Comparison of ENCODE assay signal across 34 cellular contexts in genomic region chr1:200787896-200788387, GRCh38.
"Had no signal": no experiment of that assay in that cellular context is flagged by ENCODE, and none has a peak within 500 bp of the region (broad histone marks: within the 10 kb centered on the region; RNA-seq: fewer than 3 reads in every experiment).

No MANE protein-coding gene starts in this region.

- H3K4me3 ChIP-seq: MG63 had no signal

- DNase-seq: Karpas-422, Kasumi-1, MG63, MM.1S, MV-4-11, NCI-H1048, NCI-H1092, NCI-H1092 treated with DMSO at 0.1 percent for 48 hours, NCI-H1105, NCI-H1105 treated with DMSO at 0.1 percent for 48 hours, NCI-H1417, NCI-H1417 treated with DMSO at 0.1 percent for 48 hours, NCI-H1436, NCI-H1436 treated with DMSO at 0.1 percent for 48 hours, NCI-H146, NCI-H1694, NCI-H1694 treated with DMSO at 0.1 percent for 48 hours, NCI-H187, NCI-H187 treated with DMSO at 0.1 percent for 48 hours, NCI-H1930, NCI-H2029, NCI-H2029 treated with DMSO at 0.1 percent for 48 hours, NCI-H2081, NCI-H2081 treated with DMSO at 0.1 percent for 48 hours, NCI-H2107, NCI-H2171, NCI-H2171 treated with DMSO at 0.1 percent for 48 hours, NCI-H2227 treated with DMSO at 0.1 percent for 48 hours, NCI-H226, NCI-H345, NCI-H446, NCI-H446 treated with DMSO at 0.1 percent for 48 hours, NCI-H510A had no signal

- H3K4me2 ChIP-seq: KMS-11 had no signal

- H3K27ac ChIP-seq: KMS-11 had no signal

- H3K9ac ChIP-seq: KMS-11 had no signal

- H3K27me3 ChIP-seq: MG63 had no signal
